Comparison of ENCODE assay signal across 14 cellular contexts in the genomic region with DNA sequence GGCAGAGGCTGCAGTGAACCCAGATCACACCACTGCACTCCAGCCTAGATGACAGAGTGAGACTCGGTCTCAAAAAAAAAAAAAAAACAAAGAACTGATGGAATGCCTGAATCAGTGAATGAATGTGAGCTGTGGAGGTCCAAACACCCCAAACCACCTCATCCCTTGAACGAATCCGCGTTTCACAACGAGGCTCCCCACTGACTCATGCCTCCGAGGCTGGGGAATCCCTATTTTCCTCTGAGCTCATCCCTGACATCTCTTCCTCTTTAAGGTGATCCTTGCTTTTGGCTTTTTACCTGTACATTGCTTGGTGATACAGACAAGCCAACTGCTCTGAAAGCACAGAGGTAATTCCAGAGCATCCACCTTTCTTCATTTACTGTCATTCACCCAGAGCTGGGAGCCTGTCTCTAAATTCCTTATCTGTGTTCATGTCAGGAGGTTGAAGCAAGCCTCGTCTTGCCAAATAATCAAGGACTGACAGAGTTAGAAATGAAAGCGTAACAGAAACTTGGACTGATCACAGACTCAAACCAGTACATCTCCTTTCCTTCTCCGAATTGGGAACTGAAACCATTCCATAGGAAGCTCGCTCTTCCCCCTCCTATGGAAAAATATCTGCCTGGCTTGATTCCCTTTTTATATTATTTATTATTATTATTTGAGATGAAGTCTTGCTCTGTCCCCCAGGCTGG. TPM values are rescaled to one million over a fixed set of nuclear protein-coding genes. Genes with fewer than 3 reads are reported as not detected.
DNase-seq lines count a peak whose midpoint lies in the region; ATAC-seq, FAIRE-seq and TF ChIP-seq lines count a peak whose summit lies in the region.
"Not testable (repeated sequence)": the region's sequence is repeated elsewhere in the genome, so short reads cannot be mapped to it uniquely, and the experiment has no call there.
"Had no signal": no experiment of that assay in that cellular context is flagged by ENCODE, and none has a peak within 500 bp of the region (broad histone marks: within the 10 kb centered on the region; RNA-seq: fewer than 3 reads in every experiment).

No MANE protein-coding gene starts in this region.

- not testable (repeated sequence) for H3K27me3 ChIP-seq in endothelial cell of umbilical vein (ENCODE audit: control insufficient read depth in 2 of 2, insufficient read depth in 2 of 2, low read length in 2 of 2); left lung; parathyroid adenoma (ENCODE audit: control insufficient read depth, insufficient read depth, low read length); upper lobe of right lung

- H3K9me3 Mint-ChIP-seq in CD14-positive monocyte, WTC11: not testable (repeated sequence)

- H2AFZ ChIP-seq in endothelial cell of umbilical vein (ENCODE audit: low read depth, low read length); parathyroid adenoma: not testable (repeated sequence)

- H4K20me1 ChIP-seq in endothelial cell of umbilical vein (replicated peaks; ENCODE audit: control insufficient read depth, extremely low read depth, insufficient read depth, low read length): not testable (repeated sequence)

- TF ChIP-seq POLR2A in endothelial cell of umbilical vein (IDR thresholded peaks at IDR 0.05; ENCODE audit: low read depth, low read length): not testable (repeated sequence)

- H3K27me3 Mint-ChIP-seq in CD14-positive monocyte (ENCODE audit: low read depth in 3 of 3); WTC11 (ENCODE audit: low read depth): not testable (repeated sequence)

- H3K4me2 ChIP-seq in endothelial cell of umbilical vein (ENCODE audit: insufficient read depth, low read length); parathyroid adenoma (ENCODE audit: low read length): not testable (repeated sequence)

- H3K9ac ChIP-seq in endothelial cell of umbilical vein (replicated peaks; ENCODE audit: extremely low read depth, insufficient read depth, low read length); parathyroid adenoma: not testable (repeated sequence)

- FAIRE-seq in HTR-8/SVneo (lab: Jason Lieb, UNC) (peak; percentile 80), endothelial cell of umbilical vein (lab: Jason Lieb, UNC) (peak; percentile 55)

- intact Hi-C loops in CD14-positive monocyte (cut with micrococcal nuclease); endothelial cell of umbilical vein (cut with micrococcal nuclease); Right ventricle myocardium superior (cut with DNase I); left lung (cut with DNase I); upper lobe of right lung (cut with DNase I): not testable (repeated sequence)

- CTCF ChIA-PET in WTC11 (lab: Charles Lee); endothelial cell of umbilical vein (lab: Charles Lee): not testable (repeated sequence)

- ATAC-seq in WTC11 (peak; percentile 58), Right ventricle myocardium superior (ENCODE audit: poor library complexity) (peak; percentile 52), left lung (peak; percentile 42), upper lobe of right lung (peak; percentile 75)

- not testable (repeated sequence) for H3K9me3 ChIP-seq in endothelial cell of umbilical vein (replicated peaks; ENCODE audit: control insufficient read depth, insufficient read depth, low read length); left lung; parathyroid adenoma (ENCODE audit: control insufficient read depth, low read length); upper lobe of right lung

- H3K79me2 ChIP-seq in endothelial cell of umbilical vein (ENCODE audit: control insufficient read depth, insufficient read depth, low read length); parathyroid adenoma: not testable (repeated sequence)

- not testable (repeated sequence) for BruUV-seq in endothelial cell of umbilical vein (replicated peaks; lab: Mats Ljungman, UMichigan)

- dilution Hi-C loops in endothelial cell of umbilical vein (cut with MboI; ENCODE audit: extremely low pct_ligation_motif_present, low sequenced_read_pairs): not testable (repeated sequence)

- DNase-seq in CD14-positive monocyte (ENCODE audit: low spot score); HTR-8/SVneo (ENCODE audit: insufficient read length, low spot score); WTC11 (ENCODE audit: low spot score); endothelial cell of umbilical vein (ENCODE audit: low read depth, low spot score); Right ventricle myocardium superior; left lung; upper lobe of right lung: not testable (repeated sequence)

- not testable (repeated sequence) for TF ChIP-seq CTCF in CD14-positive monocyte (IDR thresholded peaks at IDR 0.05); WTC11 (IDR thresholded peaks at IDR 0.05); endothelial cell of umbilical vein (IDR thresholded peaks at IDR 0.05; ENCODE audit: extremely low read depth in 1 of 2, insufficient read depth in 1 of 2, low read depth in 1 of 2, low read length in 2 of 2); left lung (IDR thresholded peaks at IDR 0.05); parathyroid adenoma (IDR thresholded peaks at IDR 0.05); upper lobe of right lung (IDR thresholded peaks at IDR 0.05)

- peak overlapping the region in 1 of 2 donors; percentile 74 for H3K4me3 Mint-ChIP-seq in CD14-positive monocyte
- H3K4me3 Mint-ChIP-seq in WTC11: not testable (repeated sequence)

- not testable (repeated sequence) for H3K27ac ChIP-seq in endothelial cell of umbilical vein (ENCODE audit: insufficient read depth, low read depth, low read length); left lung; upper lobe of right lung
- peak overlapping the region; percentile 75 for H3K27ac ChIP-seq in parathyroid adenoma

- H3K9me1 ChIP-seq in endothelial cell of umbilical vein (replicated peaks; ENCODE audit: control insufficient read depth, extremely low read depth, insufficient read depth, low read length): not testable (repeated sequence)

- not testable (repeated sequence) for H3K4me1 ChIP-seq in endothelial cell of umbilical vein (ENCODE audit: control insufficient read depth, extremely low read depth, insufficient read depth, low read length); upper lobe of right lung
- H3K4me1 ChIP-seq in left lung (peaks cover 0 to 13% of the 10 kb centered on the region in 2 donors), parathyroid adenoma (peaks cover 18% of the 10 kb centered on the region)

- H3K4me3 ChIP-seq in endothelial cell of umbilical vein (replicated peaks in 1 of 3; ENCODE audit: insufficient read depth in 1 of 3, low read depth in 1 of 3, low read length in 3 of 3); parathyroid adenoma (ENCODE audit: low read depth, low read length); upper lobe of right lung: not testable (repeated sequence)
- peak overlapping the region in 1 of 2 donors; percentile 21 for H3K4me3 ChIP-seq in left lung

- H3K27ac Mint-ChIP-seq in CD14-positive monocyte: peak overlapping the region in 4 of 7 donors; percentile 70 to 87 (median 84)
- H3K27ac Mint-ChIP-seq in WTC11: not testable (repeated sequence)

- H3K4me1 Mint-ChIP-seq in CD14-positive monocyte: peaks cover 46% of the 10 kb centered on the region
- H3K4me1 Mint-ChIP-seq in WTC11: not testable (repeated sequence)

- POLR2A ChIA-PET in WTC11 (lab: Charles Lee); endothelial cell of umbilical vein (lab: Charles Lee): not testable (repeated sequence)

- H3K36me3 ChIP-seq in endothelial cell of umbilical vein (ENCODE audit: control insufficient read depth in 2 of 2, extremely low read depth in 1 of 2, insufficient read depth in 2 of 2, low read length in 2 of 2); left lung; parathyroid adenoma (ENCODE audit: control insufficient read depth, insufficient read depth, low read length); upper lobe of right lung: not testable (repeated sequence)

- H3K36me3 Mint-ChIP-seq in CD14-positive monocyte, WTC11: not testable (repeated sequence)

RNA-seq across cellular contexts. Expression of gene HCAR3, which starts 3.0 kb away (rescaled TPM):
- polyA plus RNA-seq in CD14-positive monocyte (10 to 100 TPM; 14.4 to 23.7 TPM), endothelial cell of umbilical vein (0.05 and 0.06 TPM in 2 replicates)
- total RNA-seq in WTC11 (2021) (not detected in 3 replicates), endothelial cell of umbilical vein (not detected in 2 replicates), Right ventricle myocardium superior (not detected), left lung (1 to 10 TPM; 2.1 to 2.8 TPM), upper lobe of right lung (4.3 TPM)
- polyA plus RNA-seq in endothelial cell of umbilical vein (2011; cell fraction: cytosol; rRNA removed): 0.03 TPM in 1 of 2 replicates, not detected in the other
- not detected in 2 replicates for polyA plus RNA-seq in endothelial cell of umbilical vein (2011; cell fraction: nucleus; rRNA removed)
- polyA plus RNA-seq in endothelial cell of umbilical vein (2012): not detected in 2 replicates
- polyA minus RNA-seq in endothelial cell of umbilical vein: 0.19 TPM in 1 of 2 replicates, not detected in the other
- not detected for polyA minus RNA-seq in endothelial cell of umbilical vein (2011; cell fraction: cytosol; rRNA and poly(A)+ RNA removed)
- polyA minus RNA-seq in endothelial cell of umbilical vein (2011; cell fraction: nucleus; rRNA and poly(A)+ RNA removed): 0.19 TPM in 1 of 2 replicates, not detected in the other
- total RNA-seq: CD4-positive, CD25-positive, alpha-beta regulatory T cell; GM23338; HFFc6; HT1080; SK-MEL-5 had no signal
- polyA plus RNA-seq: BJ; CD4-positive, CD25-positive, alpha-beta regulatory T cell; GM23338 had no signal

RNA-seq across cellular contexts. Expression of gene HCAR2, which starts 10.5 kb away (rescaled TPM):
- 10 to 100 TPM in 1 of 2 donors, 1 to 10 TPM in 1; 8.1 to 13.0 TPM for polyA plus RNA-seq in CD14-positive monocyte
- not detected in 3 replicates for total RNA-seq in WTC11 (2021)
- not detected in 2 replicates for total RNA-seq in endothelial cell of umbilical vein
- polyA plus RNA-seq in endothelial cell of umbilical vein: not detected in 2 replicates
- not detected in 2 replicates for polyA plus RNA-seq in endothelial cell of umbilical vein (2011; cell fraction: cytosol; rRNA removed)
- polyA plus RNA-seq in endothelial cell of umbilical vein (2011; cell fraction: nucleus; rRNA removed): not detected in 2 replicates
- polyA plus RNA-seq in endothelial cell of umbilical vein (2012): not detected in 2 replicates
- not detected in 2 replicates for polyA minus RNA-seq in endothelial cell of umbilical vein
- not detected for polyA minus RNA-seq in endothelial cell of umbilical vein (2011; cell fraction: cytosol; rRNA and poly(A)+ RNA removed)
- not detected in 2 replicates for polyA minus RNA-seq in endothelial cell of umbilical vein (2011; cell fraction: nucleus; rRNA and poly(A)+ RNA removed)
- total RNA-seq in Right ventricle myocardium superior: 0.27 TPM
- 1 to 10 TPM; 3.3 to 5.1 TPM for total RNA-seq in left lung
- total RNA-seq in upper lobe of right lung: 7.6 TPM
- total RNA-seq: CD4-positive, CD25-positive, alpha-beta regulatory T cell; GM23338; HFFc6; HT1080; SK-MEL-5 had no signal
- polyA plus RNA-seq: BJ; CD4-positive, CD25-positive, alpha-beta regulatory T cell; GM23338 had no signal

RNA-seq across cellular contexts. Expression of gene HCAR1, which starts 17.0 kb away (rescaled TPM):
- polyA plus RNA-seq in CD14-positive monocyte (not detected), endothelial cell of umbilical vein (0.02 and 0.04 TPM in 2 replicates)
- total RNA-seq in WTC11 (2021) (0.04 TPM in 1 of 3 replicates, not detected in the others), endothelial cell of umbilical vein (not detected in 2 replicates), Right ventricle myocardium superior (0.11 TPM), left lung (under 1 TPM; 0.47 to 0.55 TPM), upper lobe of right lung (0.20 TPM)
- 0.01 TPM in 2 replicates for polyA plus RNA-seq in endothelial cell of umbilical vein (2011; cell fraction: cytosol; rRNA removed)
- polyA plus RNA-seq in endothelial cell of umbilical vein (2011; cell fraction: nucleus; rRNA removed): not detected in 2 replicates
- not detected in 2 replicates for polyA plus RNA-seq in endothelial cell of umbilical vein (2012)
- polyA minus RNA-seq in endothelial cell of umbilical vein: 0.10 TPM in 1 of 2 replicates, not detected in the other
- polyA minus RNA-seq in endothelial cell of umbilical vein (2011; cell fraction: cytosol; rRNA and poly(A)+ RNA removed): not detected
- polyA minus RNA-seq in endothelial cell of umbilical vein (2011; cell fraction: nucleus; rRNA and poly(A)+ RNA removed): not detected in 2 replicates
- total RNA-seq: CD4-positive, CD25-positive, alpha-beta regulatory T cell; HFFc6; SK-MEL-5 had no signal
- polyA plus RNA-seq: BJ; CD4-positive, CD25-positive, alpha-beta regulatory T cell; GM23338 had no signal

RNA-seq across cellular contexts. Expression of gene DENR, which starts 39.0 kb away (rescaled TPM):
- polyA plus RNA-seq in CD14-positive monocyte (10 to 100 TPM; 32.5 to 34.1 TPM), endothelial cell of umbilical vein (20.3 and 25.8 TPM in 2 replicates)
- total RNA-seq in WTC11 (2021) (66.5 to 81.5 TPM (median 70.8 TPM) in 3 replicates), endothelial cell of umbilical vein (66.5 and 70.3 TPM in 2 replicates), Right ventricle myocardium superior (24.3 TPM), left lung (10 to 100 TPM; 35.7 to 36.5 TPM), upper lobe of right lung (29.1 TPM)
- polyA plus RNA-seq in endothelial cell of umbilical vein (2011; cell fraction: cytosol; rRNA removed): 25.4 and 27.2 TPM in 2 replicates
- polyA plus RNA-seq in endothelial cell of umbilical vein (2011; cell fraction: nucleus; rRNA removed): 19.6 and 28.4 TPM in 2 replicates
- polyA plus RNA-seq in endothelial cell of umbilical vein (2012): 47.4 and 66.3 TPM in 2 replicates
- polyA minus RNA-seq in endothelial cell of umbilical vein: 19.9 and 25.6 TPM in 2 replicates
- polyA minus RNA-seq in endothelial cell of umbilical vein (2011; cell fraction: cytosol; rRNA and poly(A)+ RNA removed): 16.8 TPM
- 13.8 and 16.6 TPM in 2 replicates for polyA minus RNA-seq in endothelial cell of umbilical vein (2011; cell fraction: nucleus; rRNA and poly(A)+ RNA removed)
